Comparison of ENCODE assay signal across 21 cellular contexts in the genomic region with DNA sequence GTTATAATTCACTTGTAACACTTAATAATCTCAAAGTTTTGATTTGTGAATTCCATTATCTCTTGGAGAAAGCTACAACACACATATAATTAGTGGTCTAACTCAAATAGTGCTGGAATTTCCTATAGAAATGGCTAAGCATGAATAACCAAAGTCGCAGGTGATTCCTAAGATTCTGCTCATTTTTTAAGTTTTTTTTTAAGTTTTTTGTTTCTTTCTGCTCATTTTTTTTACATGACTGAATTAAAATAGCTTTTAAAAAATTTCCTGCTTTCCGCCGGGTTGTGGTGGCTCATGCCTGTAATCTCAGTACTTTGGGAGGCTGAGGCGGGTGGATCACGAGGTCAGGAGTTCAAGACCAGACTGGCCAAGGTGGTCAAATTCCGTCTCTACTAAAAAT.
"Had no signal": no experiment of that assay in that cellular context is flagged by ENCODE, and none has a peak within 500 bp of the region (broad histone marks: within the 10 kb centered on the region; RNA-seq: fewer than 3 reads in every experiment).

No MANE protein-coding gene starts in this region.

- H3K4me3 ChIP-seq: dorsolateral prefrontal cortex, mucosa of descending colon, psoas muscle, right lobe of liver, spleen, testis, tibial nerve had no signal

- H3K27me3 ChIP-seq: dorsolateral prefrontal cortex, neutrophil, right lobe of liver, spleen, testis, tibial nerve had no signal

- H3K27ac Mint-ChIP-seq: naive thymus-derived CD8-positive, alpha-beta T cell; stimulated activated memory B cell treated with anti-CD40 and anti-IgM and Interleukin-4, amounts not matched to agents 10 μg/mL and 1 μg/mL and 100 μg/mL, for 72 hours; stimulated activated naive CD8-positive, alpha-beta T cell treated with anti-CD3 and anti-CD28 coated beads, Interleukin-15, Interleukin-2, amounts not matched to agents 100 ng/mL and 50 ng/mL, for 24 hours had no signal

- H3K4me3 Mint-ChIP-seq: stimulated activated memory B cell treated with anti-CD40 and anti-IgM and Interleukin-4, amounts not matched to agents 10 μg/mL and 1 μg/mL and 100 μg/mL, for 72 hours; stimulated activated naive CD8-positive, alpha-beta T cell treated with anti-CD3 and anti-CD28 coated beads, Interleukin-15, Interleukin-2, amounts not matched to agents 100 ng/mL and 50 ng/mL, for 24 hours had no signal

- DNase-seq: cortex of kidney; dorsolateral prefrontal cortex; effector CD8-positive, alpha-beta T cell; foreskin melanocyte; head of caudate nucleus; hippocampal formation; kidney glomerular epithelial cell; mucosa of descending colon; naive thymus-derived CD8-positive, alpha-beta T cell; psoas muscle; retina; right lobe of liver; spleen; stimulated activated CD4-positive, alpha-beta T cell treated with anti-CD3 and anti-CD28 coated beads, Interleukin-15, amount 100 ng/mL, for 24 hours; stimulated activated CD4-positive, alpha-beta T cell treated with anti-CD3 and anti-CD28 coated beads, Interleukin-1b, Interleukin-23, amount 100 ng/mL, for 48 hours; stimulated activated CD4-positive, alpha-beta T cell treated with anti-CD3 and anti-CD28 coated beads, Interleukin-4, amount 100 ng/mL, for 24 hours; testis had no signal

- H3K36me3 ChIP-seq: neutrophil, right lobe of liver, spleen, tibial nerve had no signal

- H3K9me3 Mint-ChIP-seq: stimulated activated memory B cell treated with anti-CD40 and anti-IgM and Interleukin-4, amounts not matched to agents 10 μg/mL and 1 μg/mL and 100 μg/mL, for 72 hours; stimulated activated naive CD8-positive, alpha-beta T cell treated with anti-CD3 and anti-CD28 coated beads, Interleukin-15, Interleukin-2, amounts not matched to agents 100 ng/mL and 50 ng/mL, for 24 hours had no signal

- H3K27ac ChIP-seq: neutrophil, psoas muscle, right lobe of liver, spleen, testis had no signal

- H3K27me3 Mint-ChIP-seq: naive thymus-derived CD8-positive, alpha-beta T cell; stimulated activated memory B cell treated with anti-CD40 and anti-IgM and Interleukin-4, amounts not matched to agents 10 μg/mL and 1 μg/mL and 100 μg/mL, for 72 hours; stimulated activated naive CD8-positive, alpha-beta T cell treated with anti-CD3 and anti-CD28 coated beads, Interleukin-15, Interleukin-2, amounts not matched to agents 100 ng/mL and 50 ng/mL, for 24 hours had no signal

- H3K4me1 ChIP-seq: psoas muscle, right lobe of liver, testis had no signal

- H3K9me3 ChIP-seq: mucosa of descending colon, neutrophil, psoas muscle, right lobe of liver, spleen, testis, tibial nerve had no signal

- ATAC-seq: mucosa of descending colon; naive thymus-derived CD8-positive, alpha-beta T cell; psoas muscle; right lobe of liver; stimulated activated memory B cell treated with anti-CD40 and anti-IgM and Interleukin-4, amounts not matched to agents 10 μg/mL and 1 μg/mL and 100 μg/mL, for 72 hours had no signal
